ENCODE assay signal across 22 cellular contexts in the genomic region with DNA sequence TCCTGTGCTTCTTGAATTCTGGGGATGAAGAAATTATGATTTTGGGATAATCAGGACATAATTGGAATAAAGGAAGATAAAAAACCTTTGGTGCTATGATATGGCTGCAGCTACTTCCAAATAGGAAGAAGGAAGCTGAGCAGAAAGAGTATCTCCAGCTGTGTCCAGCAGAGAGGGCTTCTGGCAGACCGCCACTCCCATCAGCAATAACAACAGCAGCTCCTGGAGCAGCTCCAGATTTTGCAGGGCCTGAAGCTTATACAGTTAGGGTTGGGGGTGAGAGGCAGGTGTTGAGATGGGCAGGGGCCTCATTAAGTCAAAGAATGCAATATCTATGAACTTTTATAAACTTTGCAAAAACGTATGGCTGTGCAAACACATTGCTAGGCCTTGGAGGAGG.
DNase-seq lines count a peak whose midpoint lies in the region; ATAC-seq and TF ChIP-seq lines count a peak whose summit lies in the region.
"Had no signal": no experiment of that assay in that cellular context is flagged by ENCODE, and none has a peak within 500 bp of the region (broad histone marks: within the 10 kb centered on the region; RNA-seq: fewer than 3 reads in every experiment).

No MANE protein-coding gene starts in this region.

- DNase-seq in NCI-H1105 treated with DMSO at 0.1 percent for 48 hours (lab: John Stamatoyannopoulos, UW) (peak; percentile 47), NCI-H1105 (lab: John Stamatoyannopoulos, UW) (no peak), Peyer's patch (peak in 2 of 3 donors; percentile 23 to 29), medulla oblongata (ENCODE audit: extremely low spot score) (peak; percentile 24), superior temporal gyrus (ENCODE audit: extremely low spot score) (peak; percentile 30), GM19240 (ENCODE audit: insufficient read length, low spot score) (no peak)
- DNase-seq in activated T-cell treated with anti-CD3 and anti-CD28 coated beads, Interleukin-2, amount 50 U/mL, for 4 hours = no peak
- DNase-seq: activated CD4-positive, alpha-beta memory T cell treated with anti-CD3 and anti-CD28 coated beads, Interleukin-2, amount 10 ng/mL, durations not matched to agents 7 days and 5 days; activated naive CD4-positive, alpha-beta T cell; cortex of kidney; GOT3; Kasumi-1; NCI-H524; psoas muscle; stimulated activated naive B cell treated with anti-CD40 and anti-IgM and Interleukin-4, amounts not matched to agents 10 μg/mL and 1 μg/mL and 100 μg/mL, for 72 hours had no signal

- no peak for TF ChIP-seq POLR2A in Peyer's patch (IDR thresholded peaks at IDR 0.05)

- no peaks in the 10 kb centered on the region for H3K36me3 Mint-ChIP-seq in activated T-cell treated with anti-CD3 and anti-CD28 coated beads, Interleukin-2, amount 50 U/mL, for 4 hours (ENCODE audit: insufficient read depth)
- H3K36me3 Mint-ChIP-seq: mesothelial cell of epicardium; naive thymus-derived CD8-positive, alpha-beta T cell; stimulated activated naive B cell treated with anti-CD40 and anti-IgM and Interleukin-4, amounts not matched to agents 10 μg/mL and 1 μg/mL and 100 μg/mL, for 72 hours had no signal

- no peak for TF ChIP-seq CTCF in Peyer's patch (IDR thresholded peaks at IDR 0.05)

- ATAC-seq in activated T-cell treated with anti-CD3 and anti-CD28 coated beads, Interleukin-2, amount 50 U/mL, for 4 hours = no peak
- ATAC-seq in HG03196 (IDR thresholded peaks at IDR 0.05; ENCODE audit: unreplicated experiment) = no peak
- ATAC-seq: activated CD4-positive, CD25-positive, alpha-beta regulatory T cell treated with anti-CD3 and anti-CD28 coated beads, Interleukin-2, amount 50 U/mL, for 24 hours; naive thymus-derived CD8-positive, alpha-beta T cell; psoas muscle; stimulated activated naive B cell treated with anti-CD40 and anti-IgM and Interleukin-4, amounts not matched to agents 10 μg/mL and 1 μg/mL and 100 μg/mL, for 72 hours had no signal

- H3K4me3 Mint-ChIP-seq in activated T-cell treated with anti-CD3 and anti-CD28 coated beads, Interleukin-2, amount 50 U/mL, for 4 hours = no peak overlapping the region
- H3K4me3 Mint-ChIP-seq: activated CD4-positive, alpha-beta memory T cell treated with anti-CD3 and anti-CD28 coated beads, Interleukin-2, amount 10 ng/mL, durations not matched to agents 7 days and 5 days; B cell; mesothelial cell of epicardium; naive thymus-derived CD8-positive, alpha-beta T cell; stimulated activated naive B cell treated with anti-CD40 and anti-IgM and Interleukin-4, amounts not matched to agents 10 μg/mL and 1 μg/mL and 100 μg/mL, for 72 hours had no signal

- H3K4me3 ChIP-seq in Peyer's patch = no peak overlapping the region
- H3K4me3 ChIP-seq: adrenal gland, psoas muscle, smooth muscle cell had no signal

- no peaks in the 10 kb centered on the region for H3K9me3 Mint-ChIP-seq in activated T-cell treated with anti-CD3 and anti-CD28 coated beads, Interleukin-2, amount 50 U/mL, for 4 hours
- H3K9me3 Mint-ChIP-seq: activated CD4-positive, alpha-beta memory T cell treated with anti-CD3 and anti-CD28 coated beads, Interleukin-2, amount 10 ng/mL, durations not matched to agents 7 days and 5 days; mesothelial cell of epicardium; naive thymus-derived CD8-positive, alpha-beta T cell had no signal

- peaks cover 0 to 7% (median 0%) of the 10 kb centered on the region in 3 donors for H3K36me3 ChIP-seq in Peyer's patch
- H3K36me3 ChIP-seq: adrenal gland had no signal

- H3K4me1 Mint-ChIP-seq in activated T-cell treated with anti-CD3 and anti-CD28 coated beads, Interleukin-2, amount 50 U/mL, for 4 hours (ENCODE audit: low read depth) = no peaks in the 10 kb centered on the region
- H3K4me1 Mint-ChIP-seq: activated CD4-positive, alpha-beta memory T cell treated with anti-CD3 and anti-CD28 coated beads, Interleukin-2, amount 10 ng/mL, durations not matched to agents 7 days and 5 days; B cell; mesothelial cell of epicardium; naive thymus-derived CD8-positive, alpha-beta T cell; stimulated activated naive B cell treated with anti-CD40 and anti-IgM and Interleukin-4, amounts not matched to agents 10 μg/mL and 1 μg/mL and 100 μg/mL, for 72 hours had no signal

- H3K4me1 ChIP-seq in Peyer's patch = no peaks in the 10 kb centered on the region
- H3K4me1 ChIP-seq: adrenal gland, psoas muscle had no signal

- H3K27me3 ChIP-seq in Peyer's patch = no peaks in the 10 kb centered on the region
- H3K27me3 ChIP-seq: adrenal gland had no signal

- no peak overlapping the region for H3K27ac ChIP-seq in Peyer's patch
- H3K27ac ChIP-seq: adrenal gland, psoas muscle had no signal

- H3K27me3 Mint-ChIP-seq in activated T-cell treated with anti-CD3 and anti-CD28 coated beads, Interleukin-2, amount 50 U/mL, for 4 hours (ENCODE audit: low read depth) = no peaks in the 10 kb centered on the region
- H3K27me3 Mint-ChIP-seq: B cell had no signal

- no peaks in the 10 kb centered on the region for H3K9me3 ChIP-seq in Peyer's patch
- H3K9me3 ChIP-seq: adrenal gland, psoas muscle had no signal

Comparison
In these comparisons a context has a peak if more than half of its experiments do, and no peak if none do; other contexts are left out.
1. DNase-seq: peak in NCI-H1105 treated with DMSO at 0.1 percent for 48 hours (single experiment), Peyer's patch (2 of 3), medulla oblongata (single experiment) and superior temporal gyrus (single experiment); none in NCI-H1105 (single experiment), activated T-cell treated with anti-CD3 and anti-CD28 coated beads, Interleukin-2, amount 50 U/mL, for 4 hours (single experiment) and GM19240 (single experiment).